In the genomic region with DNA sequence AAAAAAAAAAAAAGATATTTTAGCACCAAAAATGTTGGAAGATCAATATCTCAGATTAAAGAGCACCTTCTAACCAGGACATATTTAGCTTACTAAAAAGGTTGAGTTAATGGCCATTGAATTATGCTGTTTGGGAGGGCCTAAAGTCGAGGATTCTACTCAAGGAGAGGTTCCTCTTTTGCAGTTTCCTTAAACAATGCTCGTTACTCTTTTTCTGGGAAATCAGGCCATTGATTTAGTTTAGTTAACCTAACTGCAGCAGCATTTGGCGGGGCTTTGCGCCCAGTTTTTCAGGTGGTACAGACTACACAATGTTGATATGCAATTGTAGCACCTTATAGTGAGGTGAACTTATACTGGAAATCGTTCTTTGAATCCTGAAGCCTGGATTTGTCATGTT, we compare ENCODE assay signal across 26 cellular contexts. TPM values are rescaled to one million over a fixed set of nuclear protein-coding genes. Genes with fewer than 3 reads are reported as not detected.
DNase-seq lines count a peak whose midpoint lies in the region; ATAC-seq and TF ChIP-seq lines count a peak whose summit lies in the region.
"Had no signal": no experiment of that assay in that cellular context is flagged by ENCODE, and none has a peak within 500 bp of the region (broad histone marks: within the 10 kb centered on the region; RNA-seq: fewer than 3 reads in every experiment).

No MANE protein-coding gene starts in this region.

- H3K4me3 ChIP-seq in ascending aorta (no peak overlapping the region), rectal smooth muscle tissue (ENCODE audit: low read length) (no peak overlapping the region)
- H3K4me3 ChIP-seq: HAP-1, lower lobe of right lung, MG63, skin epidermis had no signal

- POLR2A ChIA-PET in activated CD4-positive, alpha-beta T cell treated with anti-CD3 and anti-CD28 coated beads, Interleukin-2, amount 10 ng/mL, durations not matched to agents 7 days and 5 days (lab: Charles Lee): no interaction called here

- H3K36me3 Mint-ChIP-seq in natural killer cell: peaks cover 15% of the 10 kb centered on the region
- H3K36me3 Mint-ChIP-seq in natural killer cell treated with Interleukin-12 subunit alpha and Interleukin-12 subunit beta and Interleukin-15 and Interleukin-18, amount 100 ng/mL, for 72 hours: peaks cover 17% of the 10 kb centered on the region
- peaks cover 22% of the 10 kb centered on the region for H3K36me3 Mint-ChIP-seq in activated CD4-positive, alpha-beta T cell treated with anti-CD3 and anti-CD28 coated beads, Interleukin-2, amount 10 ng/mL, durations not matched to agents 7 days and 5 days (ENCODE audit: low read depth)

- no peaks in the 10 kb centered on the region for H3K27me3 Mint-ChIP-seq in natural killer cell (ENCODE audit: low read depth in 2 of 2)
- no peaks in the 10 kb centered on the region for H3K27me3 Mint-ChIP-seq in natural killer cell treated with Interleukin-12 subunit alpha and Interleukin-12 subunit beta and Interleukin-15 and Interleukin-18, amount 100 ng/mL, for 72 hours
- H3K27me3 Mint-ChIP-seq in activated CD4-positive, alpha-beta T cell treated with anti-CD3 and anti-CD28 coated beads, Interleukin-2, amount 10 ng/mL, durations not matched to agents 7 days and 5 days: no peaks in the 10 kb centered on the region
- H3K27me3 Mint-ChIP-seq: stimulated activated naive CD8-positive, alpha-beta T cell treated with anti-CD3 and anti-CD28 coated beads, Interleukin-15, Interleukin-2, amounts not matched to agents 100 ng/mL and 50 ng/mL, for 24 hours had no signal

- H3K27ac Mint-ChIP-seq in natural killer cell: peak overlapping the region; percentile 4 to 56
- H3K27ac Mint-ChIP-seq in natural killer cell treated with Interleukin-12 subunit alpha and Interleukin-12 subunit beta and Interleukin-15 and Interleukin-18, amount 100 ng/mL, for 72 hours: no peak overlapping the region
- H3K27ac Mint-ChIP-seq in activated CD4-positive, alpha-beta T cell treated with anti-CD3 and anti-CD28 coated beads, Interleukin-2, amount 10 ng/mL, durations not matched to agents 7 days and 5 days: no peak overlapping the region
- H3K27ac Mint-ChIP-seq: CD8-positive, alpha-beta T cell; stimulated activated naive CD8-positive, alpha-beta T cell treated with anti-CD3 and anti-CD28 coated beads, Interleukin-15, Interleukin-2, amounts not matched to agents 100 ng/mL and 50 ng/mL, for 24 hours had no signal

- H3K9ac ChIP-seq in rectal smooth muscle tissue (ENCODE audit: low read length): no peak overlapping the region
- H3K9ac ChIP-seq: parathyroid adenoma had no signal

- H3K36me3 ChIP-seq in ascending aorta (peaks cover 3 to 21% of the 10 kb centered on the region in 2 donors), rectal smooth muscle tissue (ENCODE audit: control insufficient read depth, insufficient read depth, low read length) (no peaks in the 10 kb centered on the region)
- H3K36me3 ChIP-seq: HAP-1 had no signal

- H3K27ac ChIP-seq in ascending aorta: peak overlapping the region; percentile 96 to 98
- peak overlapping the region; percentile 65 for H3K27ac ChIP-seq in rectal smooth muscle tissue (ENCODE audit: low read depth, low read length)
- H3K27ac ChIP-seq: parathyroid adenoma had no signal

- H3K27me3 ChIP-seq in ascending aorta (no peaks in the 10 kb centered on the region), rectal smooth muscle tissue (ENCODE audit: control insufficient read depth, insufficient read depth, low read length) (no peaks in the 10 kb centered on the region)
- H3K27me3 ChIP-seq: MG63 had no signal

- no peak for DNase-seq in natural killer cell
- DNase-seq in natural killer cell treated with Interleukin-12 subunit alpha and Interleukin-12 subunit beta and Interleukin-15 and Interleukin-18, amount 100 ng/mL, for 72 hours (ENCODE audit: low spot score): no peak
- no peak for DNase-seq in ascending aorta (ENCODE audit: low spot score in 2 of 2)
- no peak for DNase-seq in NAMALWA (ENCODE audit: low spot score)
- DNase-seq in activated CD4-positive, alpha-beta T cell treated with anti-CD3 and anti-CD28 coated beads, Interleukin-2, amount 10 ng/mL, durations not matched to agents 7 days and 5 days: no peak
- no peak for DNase-seq in AG08395 (ENCODE audit: low spot score)
- no peak for DNase-seq in GM19240 (ENCODE audit: insufficient read length, low spot score)
- DNase-seq: activated CD4-positive, alpha-beta T cell treated with anti-CD3 and anti-CD28 coated beads, Interleukin-2, amount 50 U/mL, for 1 hour; activated gamma-delta T cell treated with Interleukin-2 at 50 U/mL for 16 hours; amniotic stem cell; caudate nucleus; CD8-positive, alpha-beta T cell; DMS79 treated with DMSO at 0.1 percent for 48 hours; effector CD4-positive, alpha-beta T cell; lower lobe of right lung; MG63; NCI-H187 treated with DMSO at 0.1 percent for 48 hours; NCI-H446; RPMI8226; stimulated activated CD4-positive, alpha-beta T cell treated with anti-CD3 and anti-CD28 coated beads, Interleukin-2, amount 100 ng/mL, for 48 hours; SW 1271 had no signal

- H3K4me3 Mint-ChIP-seq in natural killer cell: no peak overlapping the region
- no peak overlapping the region for H3K4me3 Mint-ChIP-seq in natural killer cell treated with Interleukin-12 subunit alpha and Interleukin-12 subunit beta and Interleukin-15 and Interleukin-18, amount 100 ng/mL, for 72 hours
- H3K4me3 Mint-ChIP-seq in activated CD4-positive, alpha-beta T cell treated with anti-CD3 and anti-CD28 coated beads, Interleukin-2, amount 10 ng/mL, durations not matched to agents 7 days and 5 days: no peak overlapping the region
- H3K4me3 Mint-ChIP-seq: CD8-positive, alpha-beta T cell; stimulated activated naive CD8-positive, alpha-beta T cell treated with anti-CD3 and anti-CD28 coated beads, Interleukin-15, Interleukin-2, amounts not matched to agents 100 ng/mL and 50 ng/mL, for 24 hours had no signal

- peaks cover 63 to 71% of the 10 kb centered on the region in 2 donors for H3K4me1 Mint-ChIP-seq in natural killer cell
- peaks cover 40 to 61% of the 10 kb centered on the region in 2 donors for H3K4me1 Mint-ChIP-seq in natural killer cell treated with Interleukin-12 subunit alpha and Interleukin-12 subunit beta and Interleukin-15 and Interleukin-18, amount 100 ng/mL, for 72 hours (ENCODE audit: low read depth in 2 of 2)
- H3K4me1 Mint-ChIP-seq in activated CD4-positive, alpha-beta T cell treated with anti-CD3 and anti-CD28 coated beads, Interleukin-2, amount 10 ng/mL, durations not matched to agents 7 days and 5 days: peaks cover 34% of the 10 kb centered on the region

- ATAC-seq in natural killer cell: no peak
- ATAC-seq in natural killer cell treated with Interleukin-12 subunit alpha and Interleukin-12 subunit beta and Interleukin-15 and Interleukin-18, amount 100 ng/mL, for 72 hours: no peak
- ATAC-seq: CD8-positive, alpha-beta T cell; lower lobe of right lung had no signal

- intact Hi-C loops in natural killer cell (cut with micrococcal nuclease): no loop called here
- intact Hi-C loops in ascending aorta (cut with DNase I): no loop called here

- H3K9me3 ChIP-seq in ascending aorta: no peaks in the 10 kb centered on the region
- H3K9me3 ChIP-seq: HAP-1, lower lobe of right lung, MG63 had no signal

- H3K4me1 ChIP-seq in ascending aorta: peaks cover 10 to 77% of the 10 kb centered on the region in 2 donors
- H3K4me1 ChIP-seq in rectal smooth muscle tissue (ENCODE audit: control insufficient read depth, insufficient read depth, low read length): peaks cover 48% of the 10 kb centered on the region
- H3K4me1 ChIP-seq: parathyroid adenoma had no signal

- CTCF ChIA-PET in activated CD4-positive, alpha-beta T cell treated with anti-CD3 and anti-CD28 coated beads, Interleukin-2, amount 10 ng/mL, durations not matched to agents 7 days and 5 days (lab: Charles Lee): interaction anchor here (0.7 kb wide), 1 partner anchor 182 kb away, joined by 3 read pairs; no protein-coding TSS in a partner anchor

- TF ChIP-seq CTCF in natural killer cell (IDR thresholded peaks at IDR 0.05): no peak
- TF ChIP-seq CTCF in ascending aorta (IDR thresholded peaks at IDR 0.05): no peak

- H3K9me3 Mint-ChIP-seq in natural killer cell: no peaks in the 10 kb centered on the region
- no peaks in the 10 kb centered on the region for H3K9me3 Mint-ChIP-seq in natural killer cell treated with Interleukin-12 subunit alpha and Interleukin-12 subunit beta and Interleukin-15 and Interleukin-18, amount 100 ng/mL, for 72 hours
- H3K9me3 Mint-ChIP-seq in activated CD4-positive, alpha-beta T cell treated with anti-CD3 and anti-CD28 coated beads, Interleukin-2, amount 10 ng/mL, durations not matched to agents 7 days and 5 days: no peaks in the 10 kb centered on the region
- H3K9me3 Mint-ChIP-seq: CD8-positive, alpha-beta T cell; stimulated activated naive CD8-positive, alpha-beta T cell treated with anti-CD3 and anti-CD28 coated beads, Interleukin-15, Interleukin-2, amounts not matched to agents 100 ng/mL and 50 ng/mL, for 24 hours had no signal

RNA-seq across cellular contexts. Expression of a gene that starts 6.8 kb away (rescaled TPM):
- 100 to 1,000 TPM; 187 to 236 (median 191) TPM for total RNA-seq in natural killer cell
- 100 to 1,000 TPM; 130 to 214 TPM for total RNA-seq in natural killer cell treated with Interleukin-12 subunit alpha and Interleukin-12 subunit beta and Interleukin-15 and Interleukin-18, amount 100 ng/mL, for 72 hours
- total RNA-seq in ascending aorta: 228 TPM
- 10 to 100 TPM; 79.7 to 89.0 TPM for total RNA-seq in activated CD4-positive, alpha-beta T cell treated with anti-CD3 and anti-CD28 coated beads, Interleukin-2, amount 10 ng/mL, durations not matched to agents 7 days and 5 days

Comparison
In these comparisons a context has a peak if more than half of its experiments do, and no peak if none do; other contexts are left out.
1. H3K27ac Mint-ChIP-seq: peak in natural killer cell (2 of 2); none in natural killer cell treated with Interleukin-12 subunit alpha and Interleukin-12 subunit beta and Interleukin-15 and Interleukin-18, amount 100 ng/mL, for 72 hours (0 of 2) and activated CD4-positive, alpha-beta T cell treated with anti-CD3 and anti-CD28 coated beads, Interleukin-2, amount 10 ng/mL, durations not matched to agents 7 days and 5 days (single experiment).